In genomic region chr14:22871962-22872832, GRCh38 we compare ENCODE assay signal across 1 cellular context.
A peak's percentile ranks its signal among the peaks of the same experiment; 100 is the strongest.
TF ChIP-seq lines count a peak whose summit lies in the region.

No MANE protein-coding gene starts in this region.

TF ChIP-seq in K562, 482 proteins besides CTCF, POLR2A, EP300 and RAD21 (continued from another document and continues in another):
- TF ChIP-seq PBX2 (CRISPR knock-in tag; IDR thresholded peaks at IDR 0.05; ENCODE audit: low read depth) (no peak), PBX2 (tag; conservative IDR thresholded peaks at IDR 0.05; ENCODE audit: low read depth) (no peak), EGR1 (conservative IDR thresholded peaks at IDR 0.05) (peak; percentile 26; the same call in 1 of the 2 replicates), NCOA4 (IDR thresholded peaks at IDR 0.05; ENCODE audit: partially characterized antibody) (no peak), FIP1L1 (IDR thresholded peaks at IDR 0.05; ENCODE audit: low read depth, low read length, poor library complexity, severe bottlenecking) (peak; percentile 40), HNRNPLL (IDR thresholded peaks at IDR 0.05; ENCODE audit: low read depth, low read length, poor library complexity, severe bottlenecking) (no peak), SMC3 (conservative IDR thresholded peaks at IDR 0.05; ENCODE audit: insufficient read depth, low read depth, low read length) (peak; percentile 44; the same call in 1 of the 2 replicates), WHSC1 (IDR thresholded peaks at IDR 0.05; ENCODE audit: low read length) (no peak), ZNF79 (CRISPR knock-in tag; IDR thresholded peaks at IDR 0.05; ENCODE audit: low read depth) (no peak), MYC (IDR thresholded peaks at IDR 0.05; ENCODE audit: low read depth, low read length) (peak; percentile 66), MYC (CRISPR knock-in tag; IDR thresholded peaks at IDR 0.05; ENCODE audit: borderline replicate concordance, low read depth) (no peak), ZBTB7A (IDR thresholded peaks at IDR 0.05; ENCODE audit: borderline replicate concordance, control insufficient read depth, low read depth, low read length) (0 out of 2 replicates have a peak, but pooled peaks have one; percentile 1), POLR2G (IDR thresholded peaks at IDR 0.05; ENCODE audit: low read depth, low read length) (peak; percentile 74), SNIP1 (IDR thresholded peaks at IDR 0.05; ENCODE audit: low read depth) (no peak), POLR3G (IDR thresholded peaks at IDR 0.05; ENCODE audit: extremely low read depth, insufficient read length, insufficient replicate concordance) (no peak), ARID2 (IDR thresholded peaks at IDR 0.05) (no peak), ETV5 (CRISPR knock-in tag; IDR thresholded peaks at IDR 0.05; ENCODE audit: low read depth) (no peak; the same call in 1 of the 2 replicates), FOXM1 (IDR thresholded peaks at IDR 0.05; ENCODE audit: low read depth) (no peak), FOXM1 (CRISPR knock-in tag; IDR thresholded peaks at IDR 0.05; ENCODE audit: low read depth) (no peak), SMARCA5 (IDR thresholded peaks at IDR 0.05) (no peak), NRF1 (conservative IDR thresholded peaks at IDR 0.05 in 1 of 2, IDR thresholded peaks at IDR 0.05 in 1 of 2) (peak; percentile 82 to 85), POLR2AphosphoS2 (IDR thresholded peaks at IDR 0.05; ENCODE audit: low read length) (no peak), XRCC4 (IDR thresholded peaks at IDR 0.05; ENCODE audit: extremely low read depth, insufficient read depth, insufficient read length) (no peak), MAFK (IDR thresholded peaks at IDR 0.05; ENCODE audit: low read length) (peak; percentile 43; the same call in 1 of the 2 replicates), FOXA3 (CRISPR knock-in tag; conservative IDR thresholded peaks at IDR 0.05 in 1 of 2, IDR thresholded peaks at IDR 0.05 in 1 of 2) (no peak), RBM25 (IDR thresholded peaks at IDR 0.05; ENCODE audit: low read depth, low read length, severe bottlenecking) (no peak), ZFX (CRISPR knock-in tag; IDR thresholded peaks at IDR 0.05) (peak; percentile 11; the same call in 1 of the 2 replicates), NFRKB (IDR thresholded peaks at IDR 0.05; ENCODE audit: low read depth) (no peak), KDM2B (CRISPR knock-in tag; IDR thresholded peaks at IDR 0.05) (no peak), MYBL2 (IDR thresholded peaks at IDR 0.05; ENCODE audit: low read depth) (no peak), MYBL2 (CRISPR knock-in tag; IDR thresholded peaks at IDR 0.05; ENCODE audit: borderline replicate concordance) (no peak), CHD4 (IDR thresholded peaks at IDR 0.05; ENCODE audit: insufficient read depth, insufficient replicate concordance, low read depth, low read length, poor library complexity, severe bottlenecking) (no peak), RREB1 (CRISPR knock-in tag; IDR thresholded peaks at IDR 0.05) (peak; percentile 8; the same call in 1 of the 2 replicates), MED1 (CRISPR knock-in tag; IDR thresholded peaks at IDR 0.05; ENCODE audit: borderline replicate concordance) (no peak), ZNF282 (CRISPR knock-in tag; IDR thresholded peaks at IDR 0.05) (0 out of 2 replicates have a peak, but pooled peaks have one; percentile 83), ZNF764 (CRISPR knock-in tag; IDR thresholded peaks at IDR 0.05; ENCODE audit: low read depth) (peak; percentile 71; the same call in 1 of the 2 replicates), ETS2 (tag; IDR thresholded peaks at IDR 0.05; ENCODE audit: borderline replicate concordance, poor library complexity, severe bottlenecking) (no peak), CHD7 (IDR thresholded peaks at IDR 0.05; ENCODE audit: low read depth, low read length) (no peak), MTA3 (IDR thresholded peaks at IDR 0.05; ENCODE audit: borderline replicate concordance) (0 out of 2 replicates have a peak, but pooled peaks have one; percentile 7), ELF2 (CRISPR knock-in tag; IDR thresholded peaks at IDR 0.05) (no peak), U2AF2 (optimal IDR thresholded peaks at IDR 0.05; ENCODE audit: low read depth, low read length) (no peak), TARDBP (IDR thresholded peaks at IDR 0.05) (no peak), BRD9 (IDR thresholded peaks at IDR 0.05; ENCODE audit: low read depth, partially characterized antibody) (peak; percentile 80), HOXB6 (CRISPR knock-in tag; IDR thresholded peaks at IDR 0.05; ENCODE audit: borderline replicate concordance) (no peak), MTA1 (IDR thresholded peaks at IDR 0.05; ENCODE audit: borderline replicate concordance) (no peak), THRA (IDR thresholded peaks at IDR 0.05) (no peak), ZKSCAN1 (IDR thresholded peaks at IDR 0.05; ENCODE audit: low read depth, low read length) (no peak)
